ENCODE assay signal across 33 cellular contexts in the genomic region with DNA sequence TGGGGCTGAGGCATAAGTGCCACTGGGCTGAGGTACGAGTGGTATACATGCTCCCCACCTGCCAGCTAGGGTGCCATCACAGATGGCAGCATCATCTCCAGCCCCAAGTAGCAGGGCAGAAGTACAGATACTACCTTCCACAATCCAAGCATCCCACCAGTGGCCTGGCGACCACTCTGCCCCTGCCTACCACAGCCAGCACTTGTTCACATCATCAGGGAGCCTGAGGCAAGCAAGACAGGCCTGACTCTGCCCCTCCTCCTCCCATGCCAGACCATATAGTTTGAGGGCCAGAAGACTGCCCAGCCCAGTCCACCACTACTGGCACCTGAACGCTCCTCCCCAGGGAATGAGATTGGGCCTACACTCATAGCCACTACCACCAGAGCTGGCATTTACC.
DNase-seq lines count a peak whose midpoint lies in the region; ATAC-seq, FAIRE-seq and TF ChIP-seq lines count a peak whose summit lies in the region.
"Had no signal": no experiment of that assay in that cellular context is flagged by ENCODE, and none has a peak within 500 bp of the region (broad histone marks: within the 10 kb centered on the region; RNA-seq: fewer than 3 reads in every experiment).

No MANE protein-coding gene starts in this region.

- peak; percentile 51 for DNase-seq in kidney
- DNase-seq in neuronal stem cell (ENCODE audit: low spot score): no peak
- no peak for DNase-seq in urothelium cell line (ENCODE audit: low spot score)
- DNase-seq in T-helper 9 cell: no peak
- no peak for DNase-seq in globus pallidus (ENCODE audit: low spot score)
- DNase-seq: 8988T; ACHN; AML-193; BE2C; C1 segment of cervical spinal cord; Caco-2; Calu3; CD4-positive, alpha-beta memory T cell; CD4-positive, alpha-beta T cell; CD4-positive, CD25-positive, alpha-beta regulatory T cell; CD8-positive, alpha-beta memory T cell; CD8-positive, alpha-beta T cell; COR-L47; DMS 273 treated with DMSO at 0.1 percent for 48 hours; DMS153; DMS53; DMS79; DMS79 treated with DMSO at 0.1 percent for 48 hours; DND-41; EL had no signal

- H2AK5ac ChIP-seq in neuronal stem cell (ENCODE audit: low read depth, low read length): peak overlapping the region; percentile 10

- H2BK120ac ChIP-seq in neuronal stem cell (ENCODE audit: low read depth, low read length): no peak overlapping the region

- peak overlapping the region; percentile 0 for H4K91ac ChIP-seq in neuronal stem cell (ENCODE audit: low read depth, low read length, poor library complexity)

- H4K8ac ChIP-seq in neuronal stem cell (ENCODE audit: low read depth, low read length): no peak overlapping the region

- H3K18ac ChIP-seq in neuronal stem cell (ENCODE audit: low read length): no peak overlapping the region

- H3K4ac ChIP-seq in neuronal stem cell (ENCODE audit: low read length): no peak overlapping the region

- no peak overlapping the region for H3K4me3 ChIP-seq in kidney (ENCODE audit: low read length in 2 of 2)
- H3K4me3 ChIP-seq in neuronal stem cell (ENCODE audit: low read length in 2 of 2): no peak overlapping the region
- H3K4me3 ChIP-seq: A549; BLaER1; BLaER1 treated with 17β-estradiol and CSF1 and Interleukin-3, amounts not matched to agents 10 nM and 100 nM had no signal

- no peak overlapping the region for H2BK5ac ChIP-seq in neuronal stem cell (ENCODE audit: low read length)

- no peak overlapping the region for H3K9ac ChIP-seq in kidney (ENCODE audit: low read length in 2 of 2)
- H3K9ac ChIP-seq in neuronal stem cell (ENCODE audit: low read depth, low read length, poor library complexity): no peak overlapping the region
- H3K9ac ChIP-seq: BLaER1; BLaER1 treated with 17β-estradiol and CSF1 and Interleukin-3, amounts not matched to agents 10 nM and 100 nM had no signal

- WGBS in neuronal stem cell (ENCODE audit: extremely low coverage in 2 of 2, insufficient read length in 2 of 2, insufficient replicate concordance in 1 of 2), 2 donors: no CpG with 5 or more reads among the region's 3 CpGs

- H3K14ac ChIP-seq in neuronal stem cell (ENCODE audit: low read length): peak overlapping the region; percentile 3

- no peak overlapping the region for H2BK12ac ChIP-seq in neuronal stem cell (ENCODE audit: low read length)

- TF ChIP-seq CTCF in kidney (IDR thresholded peaks at IDR 0.05; ENCODE audit: borderline replicate concordance, extremely low read depth, insufficient read depth): no peak

- FAIRE-seq in kidney (lab: Jason Lieb, UNC) (no peak), urothelium cell line (lab: Jason Lieb, UNC) (peak; percentile 65)
- FAIRE-seq: A204.1, A549, D721Med had no signal

- H3K79me1 ChIP-seq in neuronal stem cell (ENCODE audit: low read depth, low read length): peaks cover 3% of the 10 kb centered on the region

- no peak overlapping the region for H3K4me2 ChIP-seq in neuronal stem cell (ENCODE audit: insufficient read depth, low read length, poor library complexity, severe bottlenecking)
- H3K4me2 ChIP-seq: A549; BLaER1; BLaER1 treated with 17β-estradiol and CSF1 and Interleukin-3, amounts not matched to agents 10 nM and 100 nM had no signal

- no peaks in the 10 kb centered on the region for H3K9me3 ChIP-seq in kidney (ENCODE audit: control insufficient read depth in 1 of 2, low read length in 2 of 2)
- H3K9me3 ChIP-seq in neuronal stem cell (replicated peaks in 1 of 2; ENCODE audit: control insufficient read depth in 2 of 2, insufficient read depth in 1 of 2, low read depth in 1 of 2, low read length in 2 of 2): peaks cover 0 to 6% of the 10 kb centered on the region in 2 donors
- H3K9me3 ChIP-seq: A549, BE2C, Caco-2 had no signal

- no peak overlapping the region for H2AFZ ChIP-seq in neuronal stem cell (ENCODE audit: low read length)

- no peaks in the 10 kb centered on the region for H3K27me3 ChIP-seq in neuronal stem cell (ENCODE audit: control insufficient read depth in 3 of 3, insufficient read depth in 3 of 3, low read depth in 1 of 3, low read length in 3 of 3)
- H3K27me3 ChIP-seq: BE2C; BLaER1; BLaER1 treated with 17β-estradiol and CSF1 and Interleukin-3, amounts not matched to agents 10 nM and 100 nM had no signal

- H3K36me3 ChIP-seq in kidney (ENCODE audit: control insufficient read depth in 1 of 2, insufficient read depth in 2 of 2, low read length in 2 of 2) (no peaks in the 10 kb centered on the region), neuronal stem cell (replicated peaks in 1 of 2; ENCODE audit: control insufficient read depth in 2 of 2, insufficient read depth in 2 of 2, low read length in 2 of 2) (peaks cover 4 to 13% of the 10 kb centered on the region in 2 donors)
- H3K36me3 ChIP-seq: BE2C, BLaER1 had no signal

- ATAC-seq in GM18498 (IDR thresholded peaks at IDR 0.05; ENCODE audit: unreplicated experiment): no peak
- ATAC-seq: A549; CD8-positive, alpha-beta T cell had no signal

- H3K4me1 ChIP-seq in kidney (ENCODE audit: control insufficient read depth in 1 of 2, insufficient read depth in 1 of 2, low read depth in 1 of 2, low read length in 2 of 2): no peaks in the 10 kb centered on the region
- no peaks in the 10 kb centered on the region for H3K4me1 ChIP-seq in neuronal stem cell (ENCODE audit: control insufficient read depth in 2 of 2, insufficient read depth in 1 of 2, low read depth in 1 of 2, low read length in 2 of 2)
- H3K4me1 ChIP-seq: A549; BE2C; BLaER1; BLaER1 treated with 17β-estradiol and CSF1 and Interleukin-3, amounts not matched to agents 10 nM and 100 nM; Caco-2 had no signal

- no peak overlapping the region for H3K23ac ChIP-seq in neuronal stem cell (ENCODE audit: low read depth, low read length, poor library complexity)

- intact Hi-C loops in kidney (cut with DNase I): no loop called here

- H2BK15ac ChIP-seq in neuronal stem cell (ENCODE audit: low read length): no peak overlapping the region

- H3K27ac ChIP-seq in kidney (ENCODE audit: low read depth in 2 of 2, low read length in 2 of 2) (no peak overlapping the region), neuronal stem cell (replicated peaks; ENCODE audit: low read length) (no peak overlapping the region)
- H3K27ac ChIP-seq: 22Rv1; A549; BLaER1; BLaER1 treated with 17β-estradiol and CSF1 and Interleukin-3, amounts not matched to agents 10 nM and 100 nM; C4-2B had no signal
